1 cellular context compared by ENCODE assay signal in genomic region chr2:44181648-44182047, GRCh38.
TF ChIP-seq lines count a peak whose summit lies in the region.

No MANE protein-coding gene starts in this region.

TF ChIP-seq in GM12878, 131 proteins besides CTCF, POLR2A, EP300 and RAD21 (continued from another document):
- peak; percentile 62; the same call in 1 of the 2 replicates for TF ChIP-seq ZBTB40 (IDR thresholded peaks at IDR 0.05; ENCODE audit: borderline replicate concordance)
